In genomic region chr16:67774457-67774853, GRCh38 we compare ENCODE assay signal across 25 cellular contexts. TPM values are rescaled to one million over a fixed set of nuclear protein-coding genes. Genes with fewer than 3 reads are reported as not detected.
DNase-seq lines count a peak whose midpoint lies in the region; ATAC-seq and TF ChIP-seq lines count a peak whose summit lies in the region.
"Had no signal": no experiment of that assay in that cellular context is flagged by ENCODE, and none has a peak within 500 bp of the region (broad histone marks: within the 10 kb centered on the region; RNA-seq: fewer than 3 reads in every experiment).

No MANE protein-coding gene starts in this region.

- H3K27me3 ChIP-seq in right atrium auricular region (no peaks in the 10 kb centered on the region), esophagus muscularis mucosa (no peaks in the 10 kb centered on the region)
- H3K27me3 ChIP-seq: BLaER1 treated with 17β-estradiol and CSF1 and Interleukin-3, amounts not matched to agents 10 nM and 100 nM had no signal

- peaks cover 14% of the 10 kb centered on the region for H3K36me3 ChIP-seq in right atrium auricular region
- peaks cover 5 to 21% (median 15%) of the 10 kb centered on the region in 4 donors for H3K36me3 ChIP-seq in esophagus muscularis mucosa

- DNase-seq in Right ventricle myocardium inferior (ENCODE audit: missing footprints), result no peak
- DNase-seq in right atrium auricular region (ENCODE audit: low spot score), result no peak
- DNase-seq in esophagus muscularis mucosa (ENCODE audit: extremely low spot score), result no peak
- DNase-seq in sciatic nerve (ENCODE audit: low spot score), result no peak
- no peak for DNase-seq in mesothelial cell of epicardium (ENCODE audit: low spot score in 2 of 2, unreplicated experiment in 2 of 2)
- DNase-seq in activated CD8-positive, alpha-beta memory T cell treated with anti-CD3 and anti-CD28 coated beads, Interleukin-2, amount 50 U/mL, for 48 hours, result no peak
- no peak for DNase-seq in activated naive CD4-positive, alpha-beta T cell treated with anti-CD3 and anti-CD28 coated beads, Interleukin-2, amount 50 U/mL, for 16 hours
- DNase-seq: 8988T; Calu3; CD8-positive, alpha-beta T cell; DMS153; GOT3; Karpas-422; MV-4-11; NCI-H1105 treated with DMSO at 0.1 percent for 48 hours; NCI-H1694; NCI-H2081; NCI-H2171; NCI-H524 treated with DMSO at 0.1 percent for 48 hours; NCI-H82 had no signal

- peaks cover 8% of the 10 kb centered on the region for H3K4me1 Mint-ChIP-seq in mesothelial cell of epicardium

- H3K4me1 ChIP-seq in right atrium auricular region (peaks cover 0 to 23% of the 10 kb centered on the region in 2 donors), esophagus muscularis mucosa (peaks cover 19 to 24% (median 23%) of the 10 kb centered on the region in 4 donors)

- no peaks in the 10 kb centered on the region for H3K9me3 ChIP-seq in right atrium auricular region
- H3K9me3 ChIP-seq in esophagus muscularis mucosa, result no peaks in the 10 kb centered on the region
- H3K9me3 ChIP-seq: BLaER1 treated with 17β-estradiol and CSF1 and Interleukin-3, amounts not matched to agents 10 nM and 100 nM had no signal

- intact Hi-C loops in Right ventricle myocardium inferior (cut with DNase I), result no loop called here
- intact Hi-C loops in esophagus muscularis mucosa (cut with DNase I), result no loop called here
- intact Hi-C loops in sciatic nerve (cut with DNase I), result no loop called here

- H3K4me3 ChIP-seq in right atrium auricular region, result no peak overlapping the region
- H3K4me3 ChIP-seq in esophagus muscularis mucosa, result no peak overlapping the region
- H3K4me3 ChIP-seq: BLaER1 treated with 17β-estradiol and CSF1 and Interleukin-3, amounts not matched to agents 10 nM and 100 nM had no signal

- no peak for TF ChIP-seq POLR2A in esophagus muscularis mucosa (IDR thresholded peaks at IDR 0.05; ENCODE audit: low read depth)

- H3K4me3 Mint-ChIP-seq in mesothelial cell of epicardium, result no peak overlapping the region
- H3K4me3 Mint-ChIP-seq: CD8-positive, alpha-beta T cell; IgD-negative memory B cell had no signal

- TF ChIP-seq CTCF in right atrium auricular region (IDR thresholded peaks at IDR 0.05) (no peak), esophagus muscularis mucosa (IDR thresholded peaks at IDR 0.05) (no peak), mesothelial cell of epicardium (IDR thresholded peaks at IDR 0.05; ENCODE audit: unreplicated experiment) (no peak)

- TF ChIP-seq EP300 in esophagus muscularis mucosa (IDR thresholded peaks at IDR 0.05), result no peak

- H3K27me3 Mint-ChIP-seq in mesothelial cell of epicardium (ENCODE audit: low read depth), result no peaks in the 10 kb centered on the region
- H3K27me3 Mint-ChIP-seq: IgD-negative memory B cell had no signal

- no peak overlapping the region for H3K27ac Mint-ChIP-seq in mesothelial cell of epicardium
- H3K27ac Mint-ChIP-seq: CD8-positive, alpha-beta T cell had no signal

- H3K9me3 Mint-ChIP-seq in mesothelial cell of epicardium, result no peaks in the 10 kb centered on the region
- H3K9me3 Mint-ChIP-seq: CD8-positive, alpha-beta T cell; IgD-negative memory B cell had no signal

- ATAC-seq in Right ventricle myocardium inferior, result peak; percentile 21
- peak; percentile 10 for ATAC-seq in sciatic nerve
- ATAC-seq in GM19324 (IDR thresholded peaks at IDR 0.05; ENCODE audit: low FRiP score, unreplicated experiment), result no peak
- ATAC-seq: CD8-positive, alpha-beta T cell; HCT116; Panc1 had no signal

- H3K27ac ChIP-seq in right atrium auricular region (no peak overlapping the region), esophagus muscularis mucosa (replicated peaks in 1 of 4) (peak overlapping the region in 3 of 4 donors; percentile 36 to 71 (median 40))
- H3K27ac ChIP-seq: BLaER1 treated with 17β-estradiol and CSF1 and Interleukin-3, amounts not matched to agents 10 nM and 100 nM had no signal

- 71% methylated on average over 3 of the region's 3 CpGs for WGBS in esophagus muscularis mucosa

- peaks cover 20% of the 10 kb centered on the region for H3K36me3 Mint-ChIP-seq in mesothelial cell of epicardium

RNA-seq across cellular contexts. Expression of gene RANBP10, which starts 31.9 kb away (rescaled TPM):
- total RNA-seq in Right ventricle myocardium inferior (11.1 TPM), right atrium auricular region (1 to 10 TPM; 7.8 to 8.9 TPM), esophagus muscularis mucosa (10 to 100 TPM in 2 of 4 donors, 1 to 10 TPM in 2; 5.8 to 12.2 (median 8.6) TPM), sciatic nerve (21.7 TPM), mesothelial cell of epicardium (24.0 to 26.8 TPM (median 24.5 TPM) in 3 replicates)

RNA-seq across cellular contexts. Expression of gene TSNAXIP1, which starts 32.2 kb away (rescaled TPM):
- total RNA-seq in Right ventricle myocardium inferior (0.41 TPM), right atrium auricular region (under 1 TPM in 1 of 2 donors, not detected in 1; 0.55 TPM), esophagus muscularis mucosa (1 to 10 TPM in 3 of 4 donors, under 1 TPM in 1; 0.83 to 2.2 (median 1.1) TPM), sciatic nerve (1.5 TPM), mesothelial cell of epicardium (4.4 to 4.8 TPM (median 4.4 TPM) in 3 replicates)

RNA-seq across cellular contexts. Expression of gene GFOD2, which starts 55.3 kb away (rescaled TPM):
- total RNA-seq in Right ventricle myocardium inferior (9.0 TPM), right atrium auricular region (1 to 10 TPM; 7.1 to 9.2 TPM), esophagus muscularis mucosa (10 to 100 TPM in 3 of 4 donors, 1 to 10 TPM in 1; 9.1 to 24.2 (median 20.8) TPM), sciatic nerve (16.8 TPM), mesothelial cell of epicardium (22.8 to 27.0 TPM (median 26.1 TPM) in 3 replicates)

Comparison
In these comparisons a context has a peak if more than half of its experiments do, and no peak if none do; other contexts are left out.
1. H3K27ac ChIP-seq: peak in esophagus muscularis mucosa (3 of 4); none in right atrium auricular region (0 of 2).